In the genomic region with DNA sequence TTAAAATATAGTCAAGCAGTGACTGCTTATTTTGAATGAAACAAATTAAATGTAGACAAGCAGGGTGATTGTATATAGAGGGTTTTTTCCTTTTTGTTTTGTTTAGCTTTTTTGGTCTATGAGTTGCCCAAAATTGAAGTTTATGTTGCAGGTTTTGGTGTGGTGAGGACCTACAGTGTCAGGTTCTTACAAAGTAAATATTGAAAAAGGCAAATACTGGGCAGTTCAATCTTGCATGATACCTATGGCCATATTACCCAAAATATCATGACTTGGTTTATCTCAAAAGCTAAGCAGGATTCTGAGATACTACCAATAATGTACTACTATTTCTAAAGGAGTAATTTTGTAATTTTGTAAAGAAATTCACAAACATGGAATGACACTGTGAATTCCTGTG, we compare ENCODE assay signal across 9 cellular contexts. TPM values are rescaled to one million over a fixed set of nuclear protein-coding genes. Genes with fewer than 3 reads are reported as not detected.
A peak's percentile ranks its signal among the peaks of the same experiment; 100 is the strongest.
DNase-seq lines count a peak whose midpoint lies in the region; ATAC-seq and TF ChIP-seq lines count a peak whose summit lies in the region.
"Had no signal": no experiment of that assay in that cellular context is flagged by ENCODE, and none has a peak within 500 bp of the region (broad histone marks: within the 10 kb centered on the region; RNA-seq: fewer than 3 reads in every experiment).

No MANE protein-coding gene starts in this region.

- H3K9ac ChIP-seq in ES-I3 (ENCODE audit: low read depth, low read length): 0 out of 2 replicates have a peak overlapping the region, but pooled peaks have one; percentile 20

- DNase-seq in OCI-M1 (lab: John Stamatoyannopoulos, UW): peak; percentile 44
- DNase-seq in esophagus squamous epithelium (lab: John Stamatoyannopoulos, UW): no peak
- no peak for DNase-seq in prostate gland (ENCODE audit: low spot score)
- DNase-seq in NCI-H82 (lab: John Stamatoyannopoulos, UW): no peak
- DNase-seq in SIG-M5 (lab: John Stamatoyannopoulos, UW): no peak
- no peak for DNase-seq in HT-29 (ENCODE audit: low spot score)
- DNase-seq: cortex of kidney had no signal

- H3K27me3 ChIP-seq in esophagus squamous epithelium: no peaks in the 10 kb centered on the region
- no peaks in the 10 kb centered on the region for H3K27me3 ChIP-seq in prostate gland (replicated peaks; ENCODE audit: insufficient read depth)

- no peaks in the 10 kb centered on the region for H3K9me3 ChIP-seq in ES-I3 (ENCODE audit: control insufficient read depth, insufficient read depth, low read length)
- H3K9me3 ChIP-seq in esophagus squamous epithelium: no peaks in the 10 kb centered on the region
- no peaks in the 10 kb centered on the region for H3K9me3 ChIP-seq in prostate gland

- no peak for ATAC-seq in GM21717 (IDR thresholded peaks at IDR 0.05; ENCODE audit: unreplicated experiment)

- TF ChIP-seq POLR2A in esophagus squamous epithelium (IDR thresholded peaks at IDR 0.05) (no peak), prostate gland (IDR thresholded peaks at IDR 0.05) (no peak)

- no peaks in the 10 kb centered on the region for H3K36me3 ChIP-seq in ES-I3 (ENCODE audit: insufficient read depth, low read length)
- no peaks in the 10 kb centered on the region for H3K36me3 ChIP-seq in esophagus squamous epithelium
- no peaks in the 10 kb centered on the region for H3K36me3 ChIP-seq in prostate gland

- peak overlapping the region; percentile 83 to 97 (median 90) for H3K27ac ChIP-seq in esophagus squamous epithelium
- H3K27ac ChIP-seq in prostate gland: peak overlapping the region; percentile 83 to 87

- TF ChIP-seq CTCF in esophagus squamous epithelium (IDR thresholded peaks at IDR 0.05): no peak
- TF ChIP-seq CTCF in prostate gland (IDR thresholded peaks at IDR 0.05): no peak

- H3K4me3 ChIP-seq in esophagus squamous epithelium (peak overlapping the region; percentile 40 to 68 (median 62)), prostate gland (peak overlapping the region in 1 of 2 donors; percentile 35)

- H3K4me1 ChIP-seq in ES-I3 (ENCODE audit: insufficient read depth, low read length) (no peaks in the 10 kb centered on the region; the same call in 1 of the 2 replicates), esophagus squamous epithelium (peaks cover 0 to 57% (median 9%) of the 10 kb centered on the region in 3 donors), prostate gland (replicated peaks) (no peaks in the 10 kb centered on the region)

- intact Hi-C loops in esophagus squamous epithelium (cut with DNase I): no loop called here
- intact Hi-C loops in prostate gland (cut with DNase I): no loop called here

RNA-seq across cellular contexts. Expression of a gene that starts 1.8 kb away (rescaled TPM):
- total RNA-seq in esophagus squamous epithelium (10 to 100 TPM; 11.9 to 27.3 (median 22.5) TPM), prostate gland (10 to 100 TPM; 15.8 to 22.8 TPM)
- total RNA-seq in HT-29 (2014; rRNA removed; shearing (Covaris generic)): 4.2 and 7.9 TPM in 2 replicates

RNA-seq across cellular contexts. Expression of a gene that starts 27.6 kb away (rescaled TPM):
- 100 to 1,000 TPM in 2 of 4 donors, 10 to 100 TPM in 2; 44.6 to 103 (median 77.8) TPM for total RNA-seq in esophagus squamous epithelium
- total RNA-seq in prostate gland: 100 to 1,000 TPM; 109 to 126 TPM
- total RNA-seq in HT-29 (2014; rRNA removed; shearing (Covaris generic)): 130 and 145 TPM in 2 replicates

RNA-seq across cellular contexts. Expression of a gene that starts 39.3 kb away (rescaled TPM):
- total RNA-seq in esophagus squamous epithelium: 1 to 10 TPM; 2.8 to 4.2 (median 3.7) TPM
- total RNA-seq in prostate gland: 1 to 10 TPM; 2.0 to 2.2 TPM
- total RNA-seq in HT-29 (2014; rRNA removed; shearing (Covaris generic)): 13.4 and 15.4 TPM in 2 replicates
